ENCODE assay signal across 11 cellular contexts in the genomic region with DNA sequence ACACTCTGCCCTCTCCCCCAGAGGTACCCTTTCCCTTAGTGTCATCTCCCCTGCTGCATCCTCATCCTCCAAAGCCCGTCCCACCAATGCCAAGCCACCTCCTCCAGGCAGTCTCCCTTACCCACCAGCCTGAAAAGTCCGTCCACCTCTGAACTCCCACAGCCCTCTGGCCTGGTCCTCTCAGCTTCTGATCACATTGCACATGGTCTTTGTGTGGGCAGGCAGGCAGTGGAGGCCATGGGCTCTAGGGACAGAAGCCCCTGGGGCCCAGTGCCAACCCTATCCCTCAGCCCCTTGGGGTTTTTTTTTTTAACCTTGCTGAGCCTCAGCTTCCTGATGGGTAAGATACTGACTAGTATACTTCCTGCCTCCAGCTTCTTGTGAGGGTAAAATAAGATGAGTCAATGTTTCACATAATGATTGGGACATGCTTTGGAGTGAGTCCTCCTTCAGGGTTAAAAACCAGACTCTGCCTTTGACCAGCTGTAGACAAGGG. TPM values are rescaled to one million over a fixed set of nuclear protein-coding genes. Genes with fewer than 3 reads are reported as not detected.
DNase-seq lines count a peak whose midpoint lies in the region; ATAC-seq, FAIRE-seq and TF ChIP-seq lines count a peak whose summit lies in the region.
"Had no signal": no experiment of that assay in that cellular context is flagged by ENCODE, and none has a peak within 500 bp of the region (broad histone marks: within the 10 kb centered on the region; RNA-seq: fewer than 3 reads in every experiment).

No MANE protein-coding gene starts in this region.

- H3K36me3 ChIP-seq in SJSA1, result no peaks in the 10 kb centered on the region
- H3K36me3 ChIP-seq in colonic mucosa, result no peaks in the 10 kb centered on the region

- peaks cover 0 to 2% (median 0%) of the 10 kb centered on the region in 3 donors for H3K27me3 Mint-ChIP-seq in CD14-positive monocyte (ENCODE audit: low read depth in 3 of 3)

- no peak overlapping the region for H3K4me3 Mint-ChIP-seq in CD14-positive monocyte

- H3K27ac ChIP-seq in SJSA1, result peak overlapping the region; percentile 62
- H3K27ac ChIP-seq in colonic mucosa, result no peak overlapping the region
- H3K27ac ChIP-seq: KMS-11 had no signal

- peaks cover 58% of the 10 kb centered on the region for H3K4me1 ChIP-seq in SJSA1 (replicated peaks)
- no peaks in the 10 kb centered on the region for H3K4me1 ChIP-seq in colonic mucosa

- H3K4me1 Mint-ChIP-seq in CD14-positive monocyte, result peaks cover 73% of the 10 kb centered on the region

- no peaks in the 10 kb centered on the region for H3K9me3 ChIP-seq in SJSA1 (replicated peaks)
- H3K9me3 ChIP-seq in colonic mucosa, result no peaks in the 10 kb centered on the region

- TF ChIP-seq POLR2A in H54 (IDR thresholded peaks at IDR 0.05; ENCODE audit: low read depth, low read length) (no peak), erythroblast (IDR thresholded peaks at IDR 0.05; ENCODE audit: low read length) (no peak)

- TF ChIP-seq CTCF in CD14-positive monocyte (IDR thresholded peaks at IDR 0.05) (no peak), foreskin fibroblast (IDR thresholded peaks at IDR 0.05; ENCODE audit: low read depth, low read length) (no peak), colonic mucosa (IDR thresholded peaks at IDR 0.05) (no peak)

- H3K9me3 Mint-ChIP-seq in CD14-positive monocyte, result no peaks in the 10 kb centered on the region

- DNase-seq in CD14-positive monocyte (ENCODE audit: low spot score) (no peak), H54 (ENCODE audit: insufficient read length, low spot score) (peak; percentile 63), SJSA1 (ENCODE audit: low read depth in 1 of 2, low spot score in 2 of 2) (peak in 1 of 2 experiments; percentile 41), foreskin fibroblast (peak; percentile 65 to 80), colonic mucosa (no peak), OCI-M1 (lab: John Stamatoyannopoulos, UW) (no peak), erythroblast (lab: John Stamatoyannopoulos, UW) (no peak)
- DNase-seq: substantia nigra had no signal

- H3K27ac Mint-ChIP-seq in CD14-positive monocyte, result peak overlapping the region; percentile 81 to 94 (median 90)

- H3K36me3 Mint-ChIP-seq in CD14-positive monocyte, result peaks cover 51 to 79% of the 10 kb centered on the region in 2 donors

- H3K9ac ChIP-seq in colonic mucosa (ENCODE audit: low read depth in 2 of 2, low read length in 2 of 2), result no peak overlapping the region
- H3K9ac ChIP-seq: KMS-11 had no signal

- intact Hi-C loops in CD14-positive monocyte (cut with micrococcal nuclease), result loop anchor here in 1 of 2 donors (10.0 kb wide), 1 partner anchor 698 kb away; no protein-coding TSS in a partner anchor
- intact Hi-C loops in colonic mucosa (cut with DNase I), result no loop called here

- no peak for FAIRE-seq in H54 (lab: Jason Lieb, UNC)

- H3K27me3 ChIP-seq in SJSA1 (replicated peaks) (no peaks in the 10 kb centered on the region), colonic mucosa (no peaks in the 10 kb centered on the region)

- no peak for ATAC-seq in HG02981 (IDR thresholded peaks at IDR 0.05; ENCODE audit: unreplicated experiment)

- H3K4me3 ChIP-seq in SJSA1 (no peak overlapping the region), foreskin fibroblast (ENCODE audit: low read depth in 1 of 2, low read length in 2 of 2) (no peak overlapping the region), colonic mucosa (no peak overlapping the region)

RNA-seq across cellular contexts. Expression of a gene that starts 19.4 kb away (rescaled TPM):
- 100 to 1,000 TPM; 180 to 242 TPM for polyA plus RNA-seq in CD14-positive monocyte
- 1.2 TPM in 1 of 2 replicates, not detected in the other for total RNA-seq in SJSA1 (2014; rRNA removed; shearing (Covaris generic))
- total RNA-seq in colonic mucosa, result 10 to 100 TPM in 1 of 2 donors, 1 to 10 TPM in 1; 7.2 to 26.1 TPM
- total RNA-seq: epithelial cell of proximal tubule had no signal

Comparison
In these comparisons a context has a peak if more than half of its experiments do, and no peak if none do; other contexts are left out.
1. DNase-seq: peak in H54 (single experiment) and foreskin fibroblast (2 of 2); none in CD14-positive monocyte (single experiment), colonic mucosa (single experiment), OCI-M1 (single experiment) and erythroblast (0 of 2).